ENCODE assay signal across 8 cellular contexts in genomic region chr17:39591958-39592954, GRCh38. TPM values are rescaled to one million over a fixed set of nuclear protein-coding genes. Genes with fewer than 3 reads are reported as not detected.
DNase-seq lines count a peak whose midpoint lies in the region; ATAC-seq and TF ChIP-seq lines count a peak whose summit lies in the region.

No MANE protein-coding gene starts in this region.

- DNase-seq in AG10803 (ENCODE audit: low read depth), result peak; percentile 22
- peak; percentile 43 for DNase-seq in HFF-Myc (ENCODE audit: extremely low read depth, low read depth)
- DNase-seq in SW480 (ENCODE audit: low spot score), result peak; percentile 61
- DNase-seq in glutamatergic neuron, result no peak
- no peak for DNase-seq in natural killer cell treated with Interleukin-12 subunit alpha and Interleukin-12 subunit beta and Interleukin-15 and Interleukin-18, amount 100 ng/mL, for 72 hours (ENCODE audit: low spot score)

- no peak overlapping the region for H3K27ac Mint-ChIP-seq in glutamatergic neuron (ENCODE audit: unreplicated experiment)
- H3K27ac Mint-ChIP-seq in natural killer cell treated with Interleukin-12 subunit alpha and Interleukin-12 subunit beta and Interleukin-15 and Interleukin-18, amount 100 ng/mL, for 72 hours, result no peak overlapping the region

- H3K4me3 Mint-ChIP-seq in glutamatergic neuron (ENCODE audit: unreplicated experiment), result peak overlapping the region; percentile 2
- H3K4me3 Mint-ChIP-seq in natural killer cell treated with Interleukin-12 subunit alpha and Interleukin-12 subunit beta and Interleukin-15 and Interleukin-18, amount 100 ng/mL, for 72 hours, result no peak overlapping the region

- peaks cover 16% of the 10 kb centered on the region for H3K27me3 Mint-ChIP-seq in glutamatergic neuron (ENCODE audit: unreplicated experiment)
- peaks cover 46 to 56% of the 10 kb centered on the region in 2 donors for H3K27me3 Mint-ChIP-seq in natural killer cell treated with Interleukin-12 subunit alpha and Interleukin-12 subunit beta and Interleukin-15 and Interleukin-18, amount 100 ng/mL, for 72 hours

- H3K36me3 Mint-ChIP-seq in glutamatergic neuron (ENCODE audit: unreplicated experiment), result no peaks in the 10 kb centered on the region
- H3K36me3 Mint-ChIP-seq in natural killer cell treated with Interleukin-12 subunit alpha and Interleukin-12 subunit beta and Interleukin-15 and Interleukin-18, amount 100 ng/mL, for 72 hours, result no peaks in the 10 kb centered on the region

- TF ChIP-seq CTCF in AG10803 (conservative IDR thresholded peaks at IDR 0.05; ENCODE audit: low read length) (no peak), HFF-Myc (IDR thresholded peaks at IDR 0.05; ENCODE audit: low read depth, low read length, missing control alignments) (no peak), glutamatergic neuron (IDR thresholded peaks at IDR 0.05; ENCODE audit: partially characterized antibody, unreplicated experiment) (no peak)

- H3K4me1 Mint-ChIP-seq in glutamatergic neuron (ENCODE audit: low read depth, unreplicated experiment), result peaks cover 30% of the 10 kb centered on the region
- peaks cover 8 to 11% of the 10 kb centered on the region in 2 donors for H3K4me1 Mint-ChIP-seq in natural killer cell treated with Interleukin-12 subunit alpha and Interleukin-12 subunit beta and Interleukin-15 and Interleukin-18, amount 100 ng/mL, for 72 hours (ENCODE audit: low read depth in 2 of 2)

- no peak overlapping the region for H3K4me3 ChIP-seq in AG10803 (ENCODE audit: low read length)
- no peak overlapping the region for H3K4me3 ChIP-seq in HFF-Myc (replicated peaks; ENCODE audit: low read depth, low read length)

- H3K9me3 Mint-ChIP-seq in glutamatergic neuron (ENCODE audit: unreplicated experiment), result peaks cover 12% of the 10 kb centered on the region
- no peaks in the 10 kb centered on the region for H3K9me3 Mint-ChIP-seq in natural killer cell treated with Interleukin-12 subunit alpha and Interleukin-12 subunit beta and Interleukin-15 and Interleukin-18, amount 100 ng/mL, for 72 hours

- ATAC-seq in GM21447 (IDR thresholded peaks at IDR 0.05; ENCODE audit: unreplicated experiment) (no peak), GM19328 (IDR thresholded peaks at IDR 0.05; ENCODE audit: unreplicated experiment) (no peak), GM21737 (IDR thresholded peaks at IDR 0.05; ENCODE audit: unreplicated experiment) (no peak)
- ATAC-seq in natural killer cell treated with Interleukin-12 subunit alpha and Interleukin-12 subunit beta and Interleukin-15 and Interleukin-18, amount 100 ng/mL, for 72 hours, result no peak

RNA-seq across cellular contexts. Expression of gene NEUROD2, which starts 15.5 kb away (rescaled TPM):
- total RNA-seq in glutamatergic neuron (ENCODE audit: unreplicated experiment), result 6.3 TPM
- total RNA-seq in natural killer cell treated with Interleukin-12 subunit alpha and Interleukin-12 subunit beta and Interleukin-15 and Interleukin-18, amount 100 ng/mL, for 72 hours, result not detected

RNA-seq across cellular contexts. Expression of gene PPP1R1B, which starts 34.5 kb away (rescaled TPM):
- not detected for total RNA-seq in glutamatergic neuron (ENCODE audit: unreplicated experiment)
- not detected for total RNA-seq in natural killer cell treated with Interleukin-12 subunit alpha and Interleukin-12 subunit beta and Interleukin-15 and Interleukin-18, amount 100 ng/mL, for 72 hours

RNA-seq across cellular contexts. Expression of gene STARD3, which starts 44.7 kb away (rescaled TPM):
- total RNA-seq in glutamatergic neuron (ENCODE audit: unreplicated experiment), result 48.0 TPM
- total RNA-seq in natural killer cell treated with Interleukin-12 subunit alpha and Interleukin-12 subunit beta and Interleukin-15 and Interleukin-18, amount 100 ng/mL, for 72 hours, result 100 to 1,000 TPM in 1 of 2 donors, 10 to 100 TPM in 1; 97.9 to 139 TPM

Comparison
In these comparisons a context has a peak if more than half of its experiments do, and no peak if none do; other contexts are left out.
1. DNase-seq: peak in AG10803 (single experiment), HFF-Myc (single experiment) and SW480 (single experiment); none in glutamatergic neuron (single experiment) and natural killer cell treated with Interleukin-12 subunit alpha and Interleukin-12 subunit beta and Interleukin-15 and Interleukin-18, amount 100 ng/mL, for 72 hours (single experiment).